ENCODE assay signal across 8 cellular contexts in genomic region chr3:57597240-57597972, GRCh38. TPM values are rescaled to one million over a fixed set of nuclear protein-coding genes. Genes with fewer than 3 reads are reported as not detected.
A peak's percentile ranks its signal among the peaks of the same experiment; 100 is the strongest.
DNase-seq lines count a peak whose midpoint lies in the region; ATAC-seq and TF ChIP-seq lines count a peak whose summit lies in the region.

TSS of gene ARF4 (minus strand) at chr3:57597344. CDS start at chr3:57597140, 204 bp downstream.

- CTCF ChIA-PET in PC-9 (lab: Charles Lee) = interaction anchor here (0.5 kb wide), 1 partner anchor 702 kb away, joined by 3 read pairs; no protein-coding TSS in a partner anchor

- H3K9me3 ChIP-seq in PC-9 (ENCODE audit: insufficient read depth, low read depth) (no peaks in the 10 kb centered on the region), mucosa of descending colon (no peaks in the 10 kb centered on the region)

- POLR2A ChIA-PET in PC-9 (lab: Charles Lee; ENCODE audit: unreplicated experiment) = interaction anchor here (0.7 to 1.4 kb wide), 10 partner anchors 12 to 710 kb away, joined by 3 to 12 read pairs (median 4); partner anchors contain the start of genes DENND6A and PDE12

- H3K27ac ChIP-seq in PC-9 (peak within 1 kb of the TSS; percentile 97), epithelial cell of prostate (peak within 1 kb of the TSS; percentile 99)

- ATAC-seq in GM21619 (IDR thresholded peaks at IDR 0.05; ENCODE audit: unreplicated experiment) = peak; percentile 92
- ATAC-seq in mucosa of descending colon = peak; percentile 92

- H3K9me2 ChIP-seq in PC-9 (ENCODE audit: insufficient read depth) = no peaks in the 10 kb centered on the region

- intact Hi-C loops in PC-9 (cut with micrococcal nuclease; ENCODE audit: unreplicated experiment) = loop anchor here (1.0 to 2.0 kb wide), 3 partner anchors 41 to 158 kb away; partner anchors contain the start of genes DENND6A and PDE12
- intact Hi-C loops in mucosa of descending colon (cut with DNase I, micrococcal nuclease) = loop anchor here in 1 of 2 donors (2.0 kb wide), 1 partner anchor 41 kb away; the partner anchor contains the start of gene PDE12

- H3K79me2 ChIP-seq in PC-9 (ENCODE audit: low read depth) = peaks cover 62% of the 10 kb centered on the region

- peak within 1 kb of the TSS; percentile 98 for H3K4me2 ChIP-seq in PC-9

- H4K20me1 ChIP-seq in PC-9 (ENCODE audit: insufficient read depth) = peaks cover 39% of the 10 kb centered on the region

- no TSS peak for BruUV-seq in PC-9 (replicated peaks; lab: Mats Ljungman, UMichigan)

- TF ChIP-seq CTCF in PC-9 (conservative IDR thresholded peaks at IDR 0.05) = no peak; the same call in 1 of the 2 replicates
- TF ChIP-seq CTCF in mucosa of descending colon (IDR thresholded peaks at IDR 0.05) = peak; percentile 20

- H3K4me1 ChIP-seq in PC-9 (replicated peaks; ENCODE audit: insufficient read depth) = peaks cover 35% of the 10 kb centered on the region
- H3K4me1 ChIP-seq in mucosa of descending colon (ENCODE audit: low read depth) = peaks cover 38% of the 10 kb centered on the region

- peak within 1 kb of the TSS; percentile 84 for H2AFZ ChIP-seq in PC-9

- peak within 1 kb of the TSS; percentile 99 for H3K4me3 ChIP-seq in Jurkat, Clone E6-1 (ENCODE audit: low read length)
- H3K4me3 ChIP-seq in PC-9 = peak within 1 kb of the TSS; percentile 80
- peak within 1 kb of the TSS; percentile 86 for H3K4me3 ChIP-seq in mucosa of descending colon

- peak; percentile 95 for DNase-seq in DMS53 (lab: John Stamatoyannopoulos, UW)
- DNase-seq in Jurkat, Clone E6-1 (ENCODE audit: low read depth, low spot score) = peak; percentile 99
- peak; percentile 97 to 99 for DNase-seq in PC-9
- peak; percentile 100 for DNase-seq in activated T-cell treated with anti-CD3 and anti-CD28 coated beads, Interleukin-2, amount 50 U/mL, for 1 hour
- DNase-seq in epithelial cell of prostate (ENCODE audit: low read depth, low spot score) = peak; percentile 98
- DNase-seq in mucosa of descending colon = peak; percentile 99 to 100 (median 100)
- DNase-seq in stimulated activated CD8-positive, alpha-beta memory T cell treated with anti-CD3 and anti-CD28 coated beads, Interleukin-4, amount 100 ng/mL, for 24 hours (ENCODE audit: low read depth) = peak; percentile 99

- peaks cover 55% of the 10 kb centered on the region for H3F3A ChIP-seq in PC-9 (ENCODE audit: insufficient read depth, low read depth)

- H3K36me3 ChIP-seq in PC-9 (ENCODE audit: low read depth) = peaks cover 19% of the 10 kb centered on the region
- no peaks in the 10 kb centered on the region for H3K36me3 ChIP-seq in mucosa of descending colon (ENCODE audit: low read depth)

- no peaks in the 10 kb centered on the region for H3K27me3 ChIP-seq in PC-9 (ENCODE audit: insufficient read depth, low read depth)

RNA-seq across cellular contexts. Expression of gene ARF4, which starts in this region (rescaled TPM):
- 96.8 TPM for polyA plus RNA-seq in Jurkat, Clone E6-1 (2012; ENCODE audit: insufficient read depth, insufficient read length)
- 132 and 182 TPM in 2 replicates for total RNA-seq in PC-9 (2021)
- 100 to 1,000 TPM; 114 to 164 (median 115) TPM for total RNA-seq in mucosa of descending colon

Comparison
In these comparisons a context has a peak if more than half of its experiments do, and no peak if none do; other contexts are left out.
1. Peak in every context shown above with its lines: DNase-seq, ATAC-seq, H3K4me3 ChIP-seq and H3K27ac ChIP-seq.